In genomic region chr1:231241751-231242150, GRCh38 we compare ENCODE assay signal across 8 cellular contexts. TPM values are rescaled to one million over a fixed set of nuclear protein-coding genes. Genes with fewer than 3 reads are reported as not detected.
DNase-seq lines count a peak whose midpoint lies in the region; ATAC-seq and TF ChIP-seq lines count a peak whose summit lies in the region.

No MANE protein-coding gene starts in this region.

- H3K27me3 ChIP-seq in RWPE2 (ENCODE audit: insufficient read depth, poor library complexity, severe bottlenecking) (no peaks in the 10 kb centered on the region), dorsolateral prefrontal cortex (no peaks in the 10 kb centered on the region), lung (ENCODE audit: control insufficient read depth, insufficient read depth) (no peaks in the 10 kb centered on the region), upper lobe of left lung (no peaks in the 10 kb centered on the region)

- H3K4me1 ChIP-seq in RWPE2 (ENCODE audit: insufficient read depth, poor library complexity, severe bottlenecking) (peaks cover 5% of the 10 kb centered on the region), lung (ENCODE audit: control insufficient read depth in 2 of 2, insufficient read depth in 2 of 2, low read length in 2 of 2) (peaks cover 3 to 20% of the 10 kb centered on the region in 2 donors), upper lobe of left lung (peaks cover 23 to 29% (median 27%) of the 10 kb centered on the region in 4 donors)

- CTCF ChIA-PET in activated naive CD4-positive, alpha-beta T cell treated with anti-CD3 and anti-CD28 coated beads, Interleukin-2, amount 10 ng/mL, durations not matched to agents 7 days and 5 days (lab: Charles Lee): interaction anchor here (1.4 kb wide), 1 partner anchor 50 kb away, joined by 4 read pairs; no protein-coding TSS in a partner anchor

- H3K4me3 ChIP-seq in RWPE2 (ENCODE audit: severe bottlenecking) (peak overlapping the region; percentile 85), dorsolateral prefrontal cortex (peak overlapping the region; percentile 63 to 99 (median 91)), lung (peak overlapping the region; percentile 83), upper lobe of left lung (peak overlapping the region; percentile 46 to 82 (median 70))

- no peak for TF ChIP-seq POLR2A in upper lobe of left lung (IDR thresholded peaks at IDR 0.05)

- peak overlapping the region; percentile 88 for H3K27ac Mint-ChIP-seq in activated naive CD4-positive, alpha-beta T cell treated with anti-CD3 and anti-CD28 coated beads, Interleukin-2, amount 10 ng/mL, durations not matched to agents 7 days and 5 days

- no peaks in the 10 kb centered on the region for H3K9me3 Mint-ChIP-seq in activated naive CD4-positive, alpha-beta T cell treated with anti-CD3 and anti-CD28 coated beads, Interleukin-2, amount 10 ng/mL, durations not matched to agents 7 days and 5 days

- H3K9me3 ChIP-seq in RWPE2 (ENCODE audit: severe bottlenecking): no peaks in the 10 kb centered on the region
- no peaks in the 10 kb centered on the region for H3K9me3 ChIP-seq in lung (ENCODE audit: control insufficient read depth in 2 of 2, insufficient read depth in 1 of 2, low read length in 1 of 2)
- no peaks in the 10 kb centered on the region for H3K9me3 ChIP-seq in upper lobe of left lung

- peak; percentile 31 for DNase-seq in activated naive CD4-positive, alpha-beta T cell treated with anti-CD3 and anti-CD28 coated beads, Interleukin-2, amount 10 ng/mL, durations not matched to agents 7 days and 5 days
- no peak for DNase-seq in activated naive CD4-positive, alpha-beta T cell treated with anti-CD3 and anti-CD28 coated beads, Interleukin-2, amount 50 U/mL, for 16 hours
- DNase-seq in RWPE2 (ENCODE audit: low spot score) (no peak), dorsolateral prefrontal cortex (peak in 2 of 10 donors; percentile 15 to 27), lung (ENCODE audit: low spot score) (no peak), upper lobe of left lung (peak in 1 of 2 donors; percentile 31)

- no peaks in the 10 kb centered on the region for H3K27me3 Mint-ChIP-seq in activated naive CD4-positive, alpha-beta T cell treated with anti-CD3 and anti-CD28 coated beads, Interleukin-2, amount 10 ng/mL, durations not matched to agents 7 days and 5 days

- H3K27ac ChIP-seq in RWPE2 (ENCODE audit: poor library complexity, severe bottlenecking): peak overlapping the region; percentile 44
- peak overlapping the region in 38 of 59 donors; percentile 31 to 91 (median 82) for H3K27ac ChIP-seq in dorsolateral prefrontal cortex
- peak overlapping the region; percentile 74 to 87 for H3K27ac ChIP-seq in lung (ENCODE audit: low read depth in 1 of 2, low read length in 1 of 2)
- H3K27ac ChIP-seq in upper lobe of left lung: peak overlapping the region; percentile 82 to 90 (median 87)

- intact Hi-C loops in dorsolateral prefrontal cortex (cut with DNase I): loop anchor here (2.0 to 5.0 kb wide), 3 partner anchors 96 to 181 kb away; partner anchors contain the start of genes SPRTN (in 2 of the 2), EGLN1 (in 1 of the 2) and EXOC8 (in 1 of the 2)

- 0 out of 2 replicates have a peak, but pooled peaks cover 11% of the 10 kb centered on the region for H3K36me3 ChIP-seq in RWPE2 (ENCODE audit: low read depth)
- H3K36me3 ChIP-seq in lung (ENCODE audit: control insufficient read depth in 2 of 2, insufficient read depth in 2 of 2, low read length in 2 of 2): peaks cover 6 to 7% of the 10 kb centered on the region in 2 donors
- H3K36me3 ChIP-seq in upper lobe of left lung: peaks cover 0 to 21% (median 12%) of the 10 kb centered on the region in 4 donors

- TF ChIP-seq EP300 in upper lobe of left lung (IDR thresholded peaks at IDR 0.05): no peak

- whole genome bisulfite sequencing in lung, 2 donors: 0 to 1% methylated on average over 10 of the region's 10 CpGs
- 1% methylated on average over 10 of the region's 10 CpGs for WGBS in upper lobe of left lung, 2 donors

- ATAC-seq in HG03095 (IDR thresholded peaks at IDR 0.05; ENCODE audit: unreplicated experiment) (peak; percentile 14), RWPE2 (ENCODE audit: low read depth) (peak; percentile 50), lung (ENCODE audit: insufficient read depth, low FRiP score) (peak; percentile 48), upper lobe of left lung (ENCODE audit: low FRiP score in 2 of 2) (peak; percentile 54 to 59), GM18858 (IDR thresholded peaks at IDR 0.05; ENCODE audit: unreplicated experiment) (no peak)

- no peak for TF ChIP-seq CTCF in RWPE2 (IDR thresholded peaks at IDR 0.05; ENCODE audit: poor library complexity, severe bottlenecking)
- no peak for TF ChIP-seq CTCF in dorsolateral prefrontal cortex (IDR thresholded peaks at IDR 0.05 in 54 of 56, conservative IDR thresholded peaks at IDR 0.05 in 2 of 56; ENCODE audit: low read depth in 1 of 56, partially characterized antibody in 56 of 56)
- no peak for TF ChIP-seq CTCF in lung (IDR thresholded peaks at IDR 0.05; ENCODE audit: control extremely low read depth, extremely low read depth)
- TF ChIP-seq CTCF in upper lobe of left lung (IDR thresholded peaks at IDR 0.05): no peak

- H3K4me3 Mint-ChIP-seq in activated naive CD4-positive, alpha-beta T cell treated with anti-CD3 and anti-CD28 coated beads, Interleukin-2, amount 10 ng/mL, durations not matched to agents 7 days and 5 days: peak overlapping the region; percentile 98

- peaks cover 50% of the 10 kb centered on the region for H3K36me3 Mint-ChIP-seq in activated naive CD4-positive, alpha-beta T cell treated with anti-CD3 and anti-CD28 coated beads, Interleukin-2, amount 10 ng/mL, durations not matched to agents 7 days and 5 days

- H3K4me1 Mint-ChIP-seq in activated naive CD4-positive, alpha-beta T cell treated with anti-CD3 and anti-CD28 coated beads, Interleukin-2, amount 10 ng/mL, durations not matched to agents 7 days and 5 days: peaks cover 57% of the 10 kb centered on the region

RNA-seq across cellular contexts. Expression of gene GNPAT, which starts 0.7 kb away (rescaled TPM):
- total RNA-seq in dorsolateral prefrontal cortex: 10 to 100 TPM; 23.2 to 39.6 (median 30.0) TPM
- 10 to 100 TPM; 32.2 to 42.0 TPM for total RNA-seq in lung
- polyA plus RNA-seq in lung: 10 to 100 TPM; 24.6 to 50.5 TPM
- total RNA-seq in upper lobe of left lung: 10 to 100 TPM; 14.0 to 65.0 (median 30.5) TPM
